8 cellular contexts compared by ENCODE assay signal in the genomic region with DNA sequence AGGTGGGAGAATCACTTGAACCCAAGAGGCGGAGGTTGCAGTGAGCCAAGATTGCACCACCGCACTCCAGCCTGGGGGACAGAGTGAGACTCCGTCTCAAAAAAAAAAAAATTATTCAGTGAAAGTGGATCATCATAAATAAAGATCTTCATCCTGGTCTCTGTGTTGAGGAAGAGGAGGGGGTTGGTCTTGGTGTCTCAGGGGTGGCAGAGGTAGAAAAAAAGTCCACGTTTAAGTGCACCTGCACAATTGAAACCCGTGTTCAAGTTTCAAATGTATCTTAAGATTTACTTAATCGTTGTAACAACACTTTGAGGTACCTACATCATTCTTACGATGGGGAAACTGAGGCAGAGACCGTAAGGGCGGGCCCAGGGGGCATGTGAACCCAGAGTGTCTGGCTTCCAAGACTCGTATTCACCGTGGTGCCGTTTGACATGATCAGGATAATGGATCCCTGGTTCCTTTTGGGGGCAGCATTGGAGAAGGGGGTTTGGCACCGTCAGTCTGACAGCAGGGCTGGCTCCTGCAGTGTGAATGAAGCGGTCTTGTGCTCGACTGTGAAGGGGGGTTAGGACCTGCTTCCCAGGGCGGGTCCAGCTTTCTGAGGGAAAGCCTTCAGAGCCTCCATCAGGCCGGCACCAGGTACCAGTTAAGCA. TPM values are rescaled to one million over a fixed set of nuclear protein-coding genes. Genes with fewer than 3 reads are reported as not detected.
DNase-seq lines count a peak whose midpoint lies in the region; ATAC-seq and TF ChIP-seq lines count a peak whose summit lies in the region.

No MANE protein-coding gene starts in this region.

- ATAC-seq in HG03025 (IDR thresholded peaks at IDR 0.05; ENCODE audit: low FRiP score, unreplicated experiment) = peak; percentile 4
- ATAC-seq in activated B cell treated with CpG ODN at 0.5 μM for 24 hours (ENCODE audit: low read depth) = no peak
- peak; percentile 1 for ATAC-seq in stimulated activated effector memory CD8-positive, alpha-beta T cell treated with anti-CD3 and anti-CD28 coated beads, Interleukin-12 subunit alpha, Interleukin-12 subunit beta, amount 100 ng/mL, for 72 hours
- ATAC-seq in HG02588 (IDR thresholded peaks at IDR 0.05; ENCODE audit: unreplicated experiment) = no peak

- H3K4me2 ChIP-seq in DOHH2 (ENCODE audit: low read length) = peak overlapping the region; percentile 79

- no peaks in the 10 kb centered on the region for H3K27me3 Mint-ChIP-seq in activated B cell treated with CpG ODN at 0.5 μM for 24 hours

- H3K36me3 Mint-ChIP-seq in activated B cell treated with CpG ODN at 0.5 μM for 24 hours (ENCODE audit: low read depth) = peaks cover 17% of the 10 kb centered on the region
- peaks cover 43% of the 10 kb centered on the region for H3K36me3 Mint-ChIP-seq in stimulated activated effector memory CD8-positive, alpha-beta T cell treated with anti-CD3 and anti-CD28 coated beads, Interleukin-12 subunit alpha, Interleukin-12 subunit beta, amount 100 ng/mL, for 72 hours

- TF ChIP-seq CTCF in DOHH2 (IDR thresholded peaks at IDR 0.05; ENCODE audit: low read depth, low read length, poor library complexity, severe bottlenecking) = no peak
- TF ChIP-seq CTCF in activated B cell treated with CpG ODN at 0.5 μM for 24 hours (IDR thresholded peaks at IDR 0.05) = no peak
- no peak for TF ChIP-seq CTCF in left ventricle myocardium inferior (IDR thresholded peaks at IDR 0.05; ENCODE audit: borderline replicate concordance)

- H3F3A ChIP-seq in DOHH2 (ENCODE audit: control insufficient read depth, insufficient read depth) = peaks cover 14% of the 10 kb centered on the region

- no peaks in the 10 kb centered on the region for H3K9me3 Mint-ChIP-seq in activated B cell treated with CpG ODN at 0.5 μM for 24 hours
- no peaks in the 10 kb centered on the region for H3K9me3 Mint-ChIP-seq in stimulated activated effector memory CD8-positive, alpha-beta T cell treated with anti-CD3 and anti-CD28 coated beads, Interleukin-12 subunit alpha, Interleukin-12 subunit beta, amount 100 ng/mL, for 72 hours

- H3K27ac Mint-ChIP-seq in activated B cell treated with CpG ODN at 0.5 μM for 24 hours = peak overlapping the region; percentile 77
- H3K27ac Mint-ChIP-seq in stimulated activated effector memory CD8-positive, alpha-beta T cell treated with anti-CD3 and anti-CD28 coated beads, Interleukin-12 subunit alpha, Interleukin-12 subunit beta, amount 100 ng/mL, for 72 hours = peak overlapping the region; percentile 90

- H3K36me3 ChIP-seq in DOHH2 (ENCODE audit: control insufficient read depth, low read length) = peaks cover 29% of the 10 kb centered on the region
- H3K36me3 ChIP-seq in left ventricle myocardium inferior = peaks cover 14% of the 10 kb centered on the region

- H3K27ac ChIP-seq in DOHH2 (ENCODE audit: low read depth, low read length) (peak overlapping the region; percentile 57), left ventricle myocardium inferior (replicated peaks) (peak overlapping the region; percentile 96)

- H3K79me2 ChIP-seq in DOHH2 (ENCODE audit: control insufficient read depth, low read length) = 0 out of 2 replicates have a peak, but pooled peaks cover 2% of the 10 kb centered on the region

- H3K9me2 ChIP-seq in DOHH2 (replicated peaks; ENCODE audit: control insufficient read depth, low read length) = no peaks in the 10 kb centered on the region

- intact Hi-C loops in activated B cell treated with CpG ODN at 0.5 μM for 24 hours (cut with micrococcal nuclease) = loop anchor here (2.0 kb wide), 1 partner anchor 17 kb away; no protein-coding TSS in a partner anchor
- intact Hi-C loops in left ventricle myocardium inferior (cut with micrococcal nuclease) = loop anchor here (2.0 kb wide), 1 partner anchor 33 kb away; a partner anchor contains a TSS

- CTCF ChIA-PET in activated B cell treated with CpG ODN at 0.5 μM for 24 hours (lab: Charles Lee) = interaction anchor here (0.8 to 10.4 kb wide), 6 partner anchors 9 to 151 kb away, joined by 3 to 174 read pairs (median 5); a partner anchor contains a TSS

- H3K4me1 ChIP-seq in DOHH2 (ENCODE audit: control insufficient read depth, low read length) (peaks cover 50% of the 10 kb centered on the region), left ventricle myocardium inferior (peaks cover 58% of the 10 kb centered on the region)

- H3K9me3 ChIP-seq in DOHH2 (ENCODE audit: control insufficient read depth, insufficient read depth, low read length) (no peaks in the 10 kb centered on the region), left ventricle myocardium inferior (replicated peaks) (no peaks in the 10 kb centered on the region)

- POLR2A ChIA-PET in activated B cell treated with CpG ODN at 0.5 μM for 24 hours (lab: Charles Lee) = interaction anchor here (0.7 to 2.3 kb wide), 5 partner anchors 15 to 151 kb away, joined by 5 to 17 read pairs (median 9); a partner anchor contains a TSS

- H3K4me1 Mint-ChIP-seq in activated B cell treated with CpG ODN at 0.5 μM for 24 hours = peaks cover 18% of the 10 kb centered on the region
- peaks cover 33% of the 10 kb centered on the region for H3K4me1 Mint-ChIP-seq in stimulated activated effector memory CD8-positive, alpha-beta T cell treated with anti-CD3 and anti-CD28 coated beads, Interleukin-12 subunit alpha, Interleukin-12 subunit beta, amount 100 ng/mL, for 72 hours

- DNase-seq in activated B cell treated with CpG ODN at 0.5 μM for 24 hours (no peak), left ventricle myocardium inferior (peak; percentile 27), putamen (ENCODE audit: low spot score) (no peak), NCI-H187 (lab: John Stamatoyannopoulos, UW) (no peak)
- DNase-seq in stimulated activated effector memory CD8-positive, alpha-beta T cell treated with anti-CD3 and anti-CD28 coated beads, Interleukin-12 subunit alpha, Interleukin-12 subunit beta, amount 100 ng/mL, for 72 hours (ENCODE audit: low spot score in 2 of 2) = no peak

- H3K4me3 ChIP-seq in DOHH2 (ENCODE audit: low read length) (peak overlapping the region; percentile 76), left ventricle myocardium inferior (peak overlapping the region; percentile 66)

- peak overlapping the region; percentile 85 for H3K4me3 Mint-ChIP-seq in activated B cell treated with CpG ODN at 0.5 μM for 24 hours
- H3K4me3 Mint-ChIP-seq in stimulated activated effector memory CD8-positive, alpha-beta T cell treated with anti-CD3 and anti-CD28 coated beads, Interleukin-12 subunit alpha, Interleukin-12 subunit beta, amount 100 ng/mL, for 72 hours = peak overlapping the region; percentile 87

- no peaks in the 10 kb centered on the region for H4K20me1 ChIP-seq in DOHH2 (ENCODE audit: control insufficient read depth, insufficient read depth, low read depth, low read length)

- no peaks in the 10 kb centered on the region for H3K27me3 ChIP-seq in DOHH2 (ENCODE audit: control insufficient read depth, low read length)
- H3K27me3 ChIP-seq in left ventricle myocardium inferior (ENCODE audit: low read depth) = no peaks in the 10 kb centered on the region

RNA-seq across cellular contexts. Expression of a gene that starts 32.9 kb away (rescaled TPM):
- 0.20 and 0.60 TPM in 2 replicates for total RNA-seq in activated B cell treated with CpG ODN at 0.5 μM for 24 hours
- total RNA-seq in left ventricle myocardium inferior = 91.5 TPM

RNA-seq across cellular contexts. Expression of a gene that starts 57.9 kb away (rescaled TPM):
- total RNA-seq in activated B cell treated with CpG ODN at 0.5 μM for 24 hours = 77.5 and 90.9 TPM in 2 replicates
- 39.0 TPM for total RNA-seq in left ventricle myocardium inferior

Comparison
In these comparisons a context has a peak if more than half of its experiments do, and no peak if none do; other contexts are left out.
1. ATAC-seq: peak in HG03025 (single experiment) and stimulated activated effector memory CD8-positive, alpha-beta T cell treated with anti-CD3 and anti-CD28 coated beads, Interleukin-12 subunit alpha, Interleukin-12 subunit beta, amount 100 ng/mL, for 72 hours (single experiment); none in activated B cell treated with CpG ODN at 0.5 μM for 24 hours (single experiment) and HG02588 (single experiment).
2. RNA of a gene that starts 32.9 kb away (total RNA-seq): 91.5 TPM in left ventricle myocardium inferior (single experiment); 0.20 to 0.60 TPM in activated B cell treated with CpG ODN at 0.5 μM for 24 hours; every median in the first group is over 10 times any median in the second.